Comparison of ENCODE assay signal across 14 cellular contexts in genomic region chr10:71754562-71754961, GRCh38. TPM values are rescaled to one million over a fixed set of nuclear protein-coding genes. Genes with fewer than 3 reads are reported as not detected.
DNase-seq lines count a peak whose midpoint lies in the region; ATAC-seq, FAIRE-seq and TF ChIP-seq lines count a peak whose summit lies in the region.
"Had no signal": no experiment of that assay in that cellular context is flagged by ENCODE, and none has a peak within 500 bp of the region (broad histone marks: within the 10 kb centered on the region; RNA-seq: fewer than 3 reads in every experiment).

No MANE protein-coding gene starts in this region.

- H2BK15ac ChIP-seq in H1 (ENCODE audit: low read length) = no peak overlapping the region

- no peak overlapping the region for H4K91ac ChIP-seq in H1 (replicated peaks; ENCODE audit: insufficient read length, low read length)

- no peak for ATAC-seq in activated CD4-positive, alpha-beta T cell treated with anti-CD3 and anti-CD28 coated beads for 36 hours
- ATAC-seq in HG03139 (IDR thresholded peaks at IDR 0.05; ENCODE audit: unreplicated experiment) = no peak

- peaks cover 0 to 7% (median 4%) of the 10 kb centered on the region in 4 experiments; a peak in 5 of 7 replicates for H3K4me1 ChIP-seq in H1 (replicated peaks in 1 of 4; ENCODE audit: control insufficient read depth in 3 of 4, insufficient read depth in 4 of 4, low read length in 3 of 4)
- H3K4me1 ChIP-seq in stomach = peaks cover 15 to 93% (median 44%) of the 10 kb centered on the region in 4 donors

- no peaks in the 10 kb centered on the region for H3K9me3 Mint-ChIP-seq in activated CD4-positive, alpha-beta T cell treated with anti-CD3 and anti-CD28 coated beads for 36 hours (ENCODE audit: low read depth)
- H3K9me3 Mint-ChIP-seq: neural progenitor cell had no signal

- peak overlapping the region; percentile 80 for H3K27ac Mint-ChIP-seq in activated CD4-positive, alpha-beta T cell treated with anti-CD3 and anti-CD28 coated beads for 36 hours
- H3K27ac Mint-ChIP-seq: neural progenitor cell had no signal

- no peaks in the 10 kb centered on the region for H3K79me1 ChIP-seq in H1 (ENCODE audit: low read depth, low read length)

- no peak overlapping the region for H3K4ac ChIP-seq in H1 (replicated peaks; ENCODE audit: insufficient read length, low read depth, low read length)

- TF ChIP-seq POLR2A in H1 (IDR thresholded peaks at IDR 0.05; ENCODE audit: control extremely low read depth in 1 of 2, low read depth in 2 of 2, low read length in 2 of 2) (no peak), stomach (IDR thresholded peaks at IDR 0.05) (no peak)

- H3K27me3 ChIP-seq in H1 (replicated peaks in 1 of 4; ENCODE audit: control insufficient read depth in 3 of 4, extremely low read depth in 1 of 4, insufficient read depth in 3 of 4, low read length in 3 of 4) = no peaks in the 10 kb centered on the region; a peak in 2 of 7 replicates
- no peaks in the 10 kb centered on the region for H3K27me3 ChIP-seq in stomach
- H3K27me3 ChIP-seq: neural progenitor cell had no signal

- no peak overlapping the region for H3K4me3 Mint-ChIP-seq in activated CD4-positive, alpha-beta T cell treated with anti-CD3 and anti-CD28 coated beads for 36 hours
- H3K4me3 Mint-ChIP-seq: neural progenitor cell had no signal

- H3K18ac ChIP-seq in H1 (ENCODE audit: extremely low read depth, low read length) = no peak overlapping the region

- H2BK20ac ChIP-seq in H1 (ENCODE audit: low read length) = no peak overlapping the region

- CTCF ChIA-PET in activated CD4-positive, alpha-beta T cell treated with anti-CD3 and anti-CD28 coated beads for 36 hours (lab: Charles Lee) = interaction anchor here (0.5 to 5.4 kb wide), 6 partner anchors 13 to 59 kb away, joined by 3 to 41 read pairs (median 8); partner anchors contain the start of gene VSIR
- CTCF ChIA-PET in H1 (lab: Charles Lee; ENCODE audit: partially characterized antibody) = interaction anchor here (1.0 to 2.5 kb wide), 7 partner anchors 8 to 435 kb away, joined by 3 to 9 read pairs (median 4); partner anchors contain the start of gene VSIR

- POLR2A ChIA-PET in activated CD4-positive, alpha-beta T cell treated with anti-CD3 and anti-CD28 coated beads for 36 hours (lab: Charles Lee) = no interaction called here
- POLR2A ChIA-PET in H1 (lab: Charles Lee; ENCODE audit: partially characterized antibody) = no interaction called here

- no peak for FAIRE-seq in H1 (lab: Jason Lieb, UNC)

- H3K36me3 ChIP-seq in H1 (ENCODE audit: control insufficient read depth in 2 of 4, insufficient read depth in 4 of 4, low read length in 3 of 4) = no peaks in the 10 kb centered on the region
- peaks cover 30 to 84% (median 78%) of the 10 kb centered on the region in 4 donors for H3K36me3 ChIP-seq in stomach
- H3K36me3 ChIP-seq: neural progenitor cell, WERI-Rb-1 had no signal

- H3K4me2 ChIP-seq in H1 (ENCODE audit: insufficient read depth in 1 of 2, low read depth in 2 of 2, low read length in 2 of 2) = no peak overlapping the region
- H3K4me2 ChIP-seq: KMS-11, neural progenitor cell had no signal

- no peak overlapping the region for H3K9ac ChIP-seq in H1 (replicated peaks in 1 of 4; ENCODE audit: extremely low read depth in 1 of 4, low read depth in 3 of 4, low read length in 3 of 4)
- H3K9ac ChIP-seq: KMS-11, neural progenitor cell had no signal

- no peaks in the 10 kb centered on the region for H3K27me3 Mint-ChIP-seq in activated CD4-positive, alpha-beta T cell treated with anti-CD3 and anti-CD28 coated beads for 36 hours

- no peaks in the 10 kb centered on the region for H4K20me1 ChIP-seq in H1 (replicated peaks in 1 of 2; ENCODE audit: control insufficient read depth in 1 of 2, insufficient read depth in 2 of 2, low read length in 2 of 2)

- no peak overlapping the region for H2BK5ac ChIP-seq in H1 (ENCODE audit: low read depth, low read length)

- 84% methylated on average over 3 of the region's 3 CpGs; no CpG with 5 or more reads in 1 of the 2 experiments for WGBS in H1 (ENCODE audit: extremely low coverage in 1 of 2, insufficient coverage in 1 of 2, insufficient read length in 1 of 2, insufficient replicate concordance in 2 of 2, low coverage in 1 of 2, low lambda C conversion rate in 2 of 2, missing lambda C conversion rate in 1 of 2), 2 experiments
- 86 to 96% (median 88%) methylated on average over 3 of the region's 3 CpGs for WGBS in stomach, 5 donors

- H2AFZ ChIP-seq in H1 (ENCODE audit: low read length) = no peak overlapping the region
- H2AFZ ChIP-seq: neural progenitor cell had no signal

- no peaks in the 10 kb centered on the region for H3K23me2 ChIP-seq in H1 (ENCODE audit: low read depth, low read length)

- no peak for DNase-seq in activated CD4-positive, alpha-beta T cell treated with anti-CD3 and anti-CD28 coated beads for 36 hours
- no peak for DNase-seq in activated CD4-positive, alpha-beta T cell treated with anti-CD3 and anti-CD28 coated beads, Interleukin-2, amount 50 U/mL, for 48 hours
- DNase-seq in OCI-M1 (lab: John Stamatoyannopoulos, UW) (peak; percentile 38), H1 (ENCODE audit: low read depth in 1 of 2, low spot score in 2 of 2) (no peak), stomach (no peak), kidney glomerular epithelial cell (lab: John Stamatoyannopoulos, UW) (no peak)
- DNase-seq in stimulated activated CD4-positive, alpha-beta T cell treated with anti-CD3 and anti-CD28 coated beads, Interleukin-12 subunit alpha, Interleukin-12 subunit beta, amount 100 ng/mL, for 4 hours = no peak
- DNase-seq: NCI-H2171, WERI-Rb-1 had no signal

- H2BK120ac ChIP-seq in H1 (replicated peaks; ENCODE audit: low read depth, low read length) = no peak overlapping the region

- no peak for TF ChIP-seq CTCF in H1 (IDR thresholded peaks at IDR 0.05; ENCODE audit: control extremely low read depth in 1 of 3, insufficient read depth in 1 of 3, low read depth in 1 of 3, low read length in 3 of 3)
- TF ChIP-seq CTCF in stomach (IDR thresholded peaks at IDR 0.05) = no peak

- intact Hi-C loops in activated CD4-positive, alpha-beta T cell treated with anti-CD3 and anti-CD28 coated beads for 36 hours (cut with DNase I, micrococcal nuclease) = no loop called here
- intact Hi-C loops in stomach (cut with DNase I; ENCODE audit: low total_unique reads) = no loop called here

- H2AK5ac ChIP-seq in H1 (ENCODE audit: low read depth, low read length) = no peak overlapping the region

- no peaks in the 10 kb centered on the region for H3K79me2 ChIP-seq in H1 (ENCODE audit: control insufficient read depth in 1 of 2, insufficient read depth in 2 of 2, low read length in 2 of 2)

- TF ChIP-seq EP300 in H1 (IDR thresholded peaks at IDR 0.05; ENCODE audit: borderline replicate concordance in 1 of 2, low read depth in 2 of 2, low read length in 2 of 2) (no peak), stomach (IDR thresholded peaks at IDR 0.05) (no peak)

- H3K36me3 Mint-ChIP-seq in activated CD4-positive, alpha-beta T cell treated with anti-CD3 and anti-CD28 coated beads for 36 hours (ENCODE audit: low read depth) = peaks cover 75% of the 10 kb centered on the region
- H3K36me3 Mint-ChIP-seq: neural progenitor cell had no signal

- no peak overlapping the region for H3K14ac ChIP-seq in H1 (ENCODE audit: insufficient read length)

- peaks cover 92% of the 10 kb centered on the region for H3K4me1 Mint-ChIP-seq in activated CD4-positive, alpha-beta T cell treated with anti-CD3 and anti-CD28 coated beads for 36 hours

- H3K27ac ChIP-seq in H1 (ENCODE audit: low read depth, low read length) (no peak overlapping the region), stomach (peak overlapping the region in 4 of 5 donors; percentile 50 to 85 (median 78))
- H3K27ac ChIP-seq: KMS-11, neural progenitor cell, RWPE1, WERI-Rb-1 had no signal

- no peak overlapping the region for H3K56ac ChIP-seq in H1 (replicated peaks; ENCODE audit: insufficient read length, low read depth, low read length)

- H3K4me3 ChIP-seq in H1 (ENCODE audit: extremely low read depth in 1 of 4, insufficient read depth in 2 of 4, low read depth in 3 of 4, low read length in 4 of 4) (no peak overlapping the region), stomach (no peak overlapping the region)
- H3K4me3 ChIP-seq: neural progenitor cell had no signal

- no peak for TF ChIP-seq RAD21 in H1 (IDR thresholded peaks at IDR 0.05 in 1 of 2, conservative IDR thresholded peaks at IDR 0.05 in 1 of 2; ENCODE audit: low read depth in 2 of 2, low read length in 2 of 2)

- H4K8ac ChIP-seq in H1 (ENCODE audit: extremely low read depth, insufficient read depth, low read length) = no peak overlapping the region

- H3K23ac ChIP-seq in H1 (ENCODE audit: insufficient read length) = no peak overlapping the region

- no peak overlapping the region for H2BK12ac ChIP-seq in H1 (ENCODE audit: low read depth, low read length)

- H4K5ac ChIP-seq in H1 (ENCODE audit: insufficient read length, low read depth, low read length) = no peak overlapping the region

- H3K9me3 ChIP-seq in H1 (ENCODE audit: insufficient read depth in 2 of 2, low read depth in 1 of 2, low read length in 1 of 2) (no peaks in the 10 kb centered on the region), stomach (no peaks in the 10 kb centered on the region)

RNA-seq across cellular contexts. Expression of gene VSIR, which starts 18.8 kb away (rescaled TPM):
- total RNA-seq in activated CD4-positive, alpha-beta T cell treated with anti-CD3 and anti-CD28 coated beads for 36 hours = 100 to 1,000 TPM in 1 of 2 experiments, 10 to 100 TPM in 1; 78.2 to 104 TPM
- not detected in 2 replicates for total RNA-seq in H1 (2021; fragmentation: NEBNext Ultra II Directional; extraction: Animal tissue kit (Norgen Biotek cat#: 25700))
- polyA plus RNA-seq in H1 (2011; rRNA removed) = 0.33 and 0.75 TPM in 2 replicates
- 0.06 TPM for polyA plus RNA-seq in H1 (2011; cell fraction: cytosol; rRNA removed)
- polyA plus RNA-seq in H1 (2011; cell fraction: nucleus; rRNA removed) = 0.56 TPM
- 0.08 to 0.32 TPM (median 0.29 TPM) in 3 of 4 replicates, not detected in the other for polyA plus RNA-seq in H1 (2012, experiment 1 of 2)
- polyA plus RNA-seq in H1 (2012, experiment 2 of 2) = 0.22 TPM
- 0.34 TPM for polyA plus RNA-seq in H1 (2013, experiment 1 of 2)
- polyA plus RNA-seq in H1 (2013, experiment 2 of 2) = 0.42 TPM
- 0.17 and 0.35 TPM in 2 replicates for polyA minus RNA-seq in H1 (2011; rRNA and poly(A)+ RNA removed)
- polyA minus RNA-seq in H1 (2011; cell fraction: cytosol; rRNA and poly(A)+ RNA removed) = 1.0 TPM
- polyA minus RNA-seq in H1 (2011; cell fraction: nucleus; rRNA and poly(A)+ RNA removed) = 0.90 TPM
- total RNA-seq in stomach = 100 to 1,000 TPM in 1 of 5 donors, 10 to 100 TPM in 4; 14.7 to 103 (median 16.5) TPM
- polyA plus RNA-seq in stomach = 10 to 100 TPM; 14.2 to 21.7 (median 15.9) TPM

RNA-seq across cellular contexts. Expression of gene C10orf105, which starts 35.0 kb away (rescaled TPM):
- total RNA-seq in activated CD4-positive, alpha-beta T cell treated with anti-CD3 and anti-CD28 coated beads for 36 hours = under 1 TPM; 0.34 to 0.40 TPM
- total RNA-seq in H1 (2021; fragmentation: NEBNext Ultra II Directional; extraction: Animal tissue kit (Norgen Biotek cat#: 25700)) = 0.48 and 0.73 TPM in 2 replicates
- polyA plus RNA-seq in H1 (2011; rRNA removed) = 0.71 and 1.4 TPM in 2 replicates
- polyA plus RNA-seq in H1 (2011; cell fraction: cytosol; rRNA removed) = 0.93 TPM
- polyA plus RNA-seq in H1 (2011; cell fraction: nucleus; rRNA removed) = 1.3 TPM
- polyA plus RNA-seq in H1 (2012, experiment 1 of 2) = 0.64 to 1.1 TPM (median 0.87 TPM) in 4 replicates
- polyA plus RNA-seq in H1 (2012, experiment 2 of 2) = 0.84 TPM
- polyA plus RNA-seq in H1 (2013, experiment 1 of 2) = 0.51 TPM
- polyA plus RNA-seq in H1 (2013, experiment 2 of 2) = 0.61 TPM
- polyA minus RNA-seq in H1 (2011; rRNA and poly(A)+ RNA removed) = 0.76 and 1.7 TPM in 2 replicates
- polyA minus RNA-seq in H1 (2011; cell fraction: cytosol; rRNA and poly(A)+ RNA removed) = 0.51 TPM
- 1.4 TPM for polyA minus RNA-seq in H1 (2011; cell fraction: nucleus; rRNA and poly(A)+ RNA removed)
- total RNA-seq in stomach = not detected
- polyA plus RNA-seq in stomach = under 1 TPM in 1 of 3 donors, not detected in 2; 0.03 TPM
- total RNA-seq: A172 had no signal

Comparison
In these comparisons a context has a peak if more than half of its experiments do, and no peak if none do; other contexts are left out.
1. RNA of gene VSIR, which starts 18.8 kb away (total RNA-seq): 78.2 to 104 TPM in activated CD4-positive, alpha-beta T cell treated with anti-CD3 and anti-CD28 coated beads for 36 hours and 14.7 to 103 TPM in stomach; not detected in H1; every median in the first group is over 10 times any median in the second.